In the genomic region with DNA sequence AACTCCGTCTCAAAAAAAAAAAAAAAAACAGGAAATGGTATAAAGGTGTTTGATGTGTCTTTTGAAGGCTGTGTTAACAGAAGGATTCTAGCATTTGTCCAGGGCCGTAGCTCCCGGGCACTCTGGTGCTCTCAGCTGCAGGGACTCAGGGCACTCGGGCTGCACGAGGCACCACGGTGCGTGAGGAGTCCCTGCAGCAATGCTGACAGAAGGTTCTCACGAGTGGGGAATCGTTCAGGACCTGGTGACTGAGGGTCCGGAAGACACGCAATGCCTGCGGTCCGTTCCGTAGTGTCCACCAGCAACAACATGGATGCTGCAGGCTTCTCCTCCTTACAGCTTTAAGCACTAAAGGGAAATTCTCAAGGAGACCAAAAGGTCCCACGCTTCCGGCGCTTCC, we compare ENCODE assay signal across 36 cellular contexts. TPM values are rescaled to one million over a fixed set of nuclear protein-coding genes. Genes with fewer than 3 reads are reported as not detected.
DNase-seq lines count a peak whose midpoint lies in the region; ATAC-seq and TF ChIP-seq lines count a peak whose summit lies in the region.
"Had no signal": no experiment of that assay in that cellular context is flagged by ENCODE, and none has a peak within 500 bp of the region (broad histone marks: within the 10 kb centered on the region; RNA-seq: fewer than 3 reads in every experiment).

No MANE protein-coding gene starts in this region.

- H3K79me1 ChIP-seq in mesenchymal stem cell (replicated peaks; ENCODE audit: low read length, poor library complexity, severe bottlenecking), result peaks cover 12% of the 10 kb centered on the region

- H4K8ac ChIP-seq in mesenchymal stem cell (ENCODE audit: low read length), result no peak overlapping the region

- H3K4me1 Mint-ChIP-seq in natural killer cell treated with Interleukin-12 subunit alpha and Interleukin-12 subunit beta and Interleukin-15 and Interleukin-18, amount 100 ng/mL, for 72 hours (ENCODE audit: low read depth in 2 of 2), result no peaks in the 10 kb centered on the region
- no peaks in the 10 kb centered on the region for H3K4me1 Mint-ChIP-seq in natural killer cell
- H3K4me1 Mint-ChIP-seq: activated CD4-positive, alpha-beta T cell treated with anti-CD3 and anti-CD28 coated beads, Interleukin-2, amount 10 ng/mL, durations not matched to agents 24 days and 14 days; central memory CD8-positive, alpha-beta T cell; endodermal cell; WTC11 had no signal

- H3K36me3 Mint-ChIP-seq in natural killer cell treated with Interleukin-12 subunit alpha and Interleukin-12 subunit beta and Interleukin-15 and Interleukin-18, amount 100 ng/mL, for 72 hours, result peaks cover 5% of the 10 kb centered on the region
- no peaks in the 10 kb centered on the region for H3K36me3 Mint-ChIP-seq in natural killer cell

- no peak overlapping the region for H2AFZ ChIP-seq in mesenchymal stem cell (ENCODE audit: low read depth, low read length)

- no peak overlapping the region for H3K4ac ChIP-seq in mesenchymal stem cell (ENCODE audit: low read depth in 1 of 2, low read length in 2 of 2)

- H3K9me3 ChIP-seq in RWPE2 (ENCODE audit: severe bottlenecking) (no peaks in the 10 kb centered on the region), mesenchymal stem cell (ENCODE audit: control insufficient read depth, low read length) (no peaks in the 10 kb centered on the region)
- H3K9me3 ChIP-seq: mucosa of descending colon, pancreas, upper lobe of right lung had no signal

- peaks cover 92% of the 10 kb centered on the region for H3K36me3 ChIP-seq in RWPE2 (ENCODE audit: low read depth)
- peaks cover 53 to 77% of the 10 kb centered on the region in 2 experiments for H3K36me3 ChIP-seq in mesenchymal stem cell (ENCODE audit: control insufficient read depth in 1 of 2, insufficient read depth in 2 of 2, low read depth in 1 of 2, low read length in 2 of 2)

- peak overlapping the region; percentile 94 for H2AK5ac ChIP-seq in mesenchymal stem cell (ENCODE audit: low read length, severe bottlenecking)

- H4K91ac ChIP-seq in mesenchymal stem cell (ENCODE audit: low read length), result no peak overlapping the region

- TF ChIP-seq CTCF in natural killer cell (IDR thresholded peaks at IDR 0.05) (no peak), RWPE2 (IDR thresholded peaks at IDR 0.05; ENCODE audit: poor library complexity, severe bottlenecking) (no peak)

- no peak overlapping the region for H3K27ac Mint-ChIP-seq in natural killer cell treated with Interleukin-12 subunit alpha and Interleukin-12 subunit beta and Interleukin-15 and Interleukin-18, amount 100 ng/mL, for 72 hours
- H3K27ac Mint-ChIP-seq in natural killer cell, result no peak overlapping the region
- H3K27ac Mint-ChIP-seq: activated CD4-positive, alpha-beta T cell treated with anti-CD3 and anti-CD28 coated beads, Interleukin-2, amount 10 ng/mL, durations not matched to agents 24 days and 14 days; activated naive CD8-positive, alpha-beta T cell treated with anti-CD3 and anti-CD28 coated beads, Interleukin-2, amount 50 U/mL, for 24 hours; endodermal cell; nephron progenitor cell; stimulated activated naive B cell treated with anti-CD40 and anti-IgM and Interleukin-4, amounts not matched to agents 10 μg/mL and 1 μg/mL and 100 μg/mL, for 72 hours; WTC11 had no signal

- peak overlapping the region; percentile 33 for H2BK15ac ChIP-seq in mesenchymal stem cell (ENCODE audit: low read depth, poor library complexity, severe bottlenecking)

- no peak overlapping the region for H2BK5ac ChIP-seq in mesenchymal stem cell (ENCODE audit: low read depth, low read length, poor library complexity, severe bottlenecking)

- no peaks in the 10 kb centered on the region for H3K27me3 Mint-ChIP-seq in natural killer cell treated with Interleukin-12 subunit alpha and Interleukin-12 subunit beta and Interleukin-15 and Interleukin-18, amount 100 ng/mL, for 72 hours
- H3K27me3 Mint-ChIP-seq in natural killer cell (ENCODE audit: low read depth in 2 of 2), result no peaks in the 10 kb centered on the region
- H3K27me3 Mint-ChIP-seq: activated CD4-positive, alpha-beta T cell treated with anti-CD3 and anti-CD28 coated beads, Interleukin-2, amount 10 ng/mL, durations not matched to agents 24 days and 14 days; activated naive CD8-positive, alpha-beta T cell treated with anti-CD3 and anti-CD28 coated beads, Interleukin-2, amount 50 U/mL, for 24 hours; CD4-positive, alpha-beta memory T cell; central memory CD8-positive, alpha-beta T cell; stimulated activated naive B cell treated with anti-CD40 and anti-IgM and Interleukin-4, amounts not matched to agents 10 μg/mL and 1 μg/mL and 100 μg/mL, for 72 hours had no signal

- 98% methylated on average over 17 of the region's 17 CpGs for WGBS in mesenchymal stem cell

- H3K9me3 Mint-ChIP-seq in natural killer cell treated with Interleukin-12 subunit alpha and Interleukin-12 subunit beta and Interleukin-15 and Interleukin-18, amount 100 ng/mL, for 72 hours, result no peaks in the 10 kb centered on the region
- no peaks in the 10 kb centered on the region for H3K9me3 Mint-ChIP-seq in natural killer cell
- H3K9me3 Mint-ChIP-seq: activated CD4-positive, alpha-beta T cell treated with anti-CD3 and anti-CD28 coated beads, Interleukin-2, amount 10 ng/mL, durations not matched to agents 24 days and 14 days; activated naive CD8-positive, alpha-beta T cell treated with anti-CD3 and anti-CD28 coated beads, Interleukin-2, amount 50 U/mL, for 24 hours; CD4-positive, alpha-beta memory T cell; central memory CD8-positive, alpha-beta T cell; endodermal cell; nephron progenitor cell; stimulated activated naive B cell treated with anti-CD40 and anti-IgM and Interleukin-4, amounts not matched to agents 10 μg/mL and 1 μg/mL and 100 μg/mL, for 72 hours; WTC11 had no signal

- H3K4me3 Mint-ChIP-seq in natural killer cell treated with Interleukin-12 subunit alpha and Interleukin-12 subunit beta and Interleukin-15 and Interleukin-18, amount 100 ng/mL, for 72 hours, result no peak overlapping the region
- H3K4me3 Mint-ChIP-seq in natural killer cell, result no peak overlapping the region
- H3K4me3 Mint-ChIP-seq: activated CD4-positive, alpha-beta T cell treated with anti-CD3 and anti-CD28 coated beads, Interleukin-2, amount 10 ng/mL, durations not matched to agents 24 days and 14 days; activated naive CD8-positive, alpha-beta T cell treated with anti-CD3 and anti-CD28 coated beads, Interleukin-2, amount 50 U/mL, for 24 hours; CD4-positive, alpha-beta memory T cell; central memory CD8-positive, alpha-beta T cell; endodermal cell; nephron progenitor cell; stimulated activated naive B cell treated with anti-CD40 and anti-IgM and Interleukin-4, amounts not matched to agents 10 μg/mL and 1 μg/mL and 100 μg/mL, for 72 hours; WTC11 had no signal

- H3K23ac ChIP-seq in mesenchymal stem cell (ENCODE audit: low read length in 2 of 2), result no peak overlapping the region

- intact Hi-C loops in natural killer cell (cut with micrococcal nuclease), result no loop called here
- intact Hi-C loops in left colon (cut with DNase I, micrococcal nuclease), result no loop called here

- H3K4me1 ChIP-seq in RWPE2 (ENCODE audit: insufficient read depth, poor library complexity, severe bottlenecking), result peaks cover 36% of the 10 kb centered on the region
- peaks cover 36% of the 10 kb centered on the region for H3K4me1 ChIP-seq in mesenchymal stem cell (ENCODE audit: control insufficient read depth, insufficient read depth, low read depth, low read length)

- H3K14ac ChIP-seq in mesenchymal stem cell (ENCODE audit: low read length in 2 of 2), result no peak overlapping the region

- H3K9ac ChIP-seq in mesenchymal stem cell (ENCODE audit: low read length), result peak overlapping the region; percentile 57
- H3K9ac ChIP-seq: KMS-11 had no signal

- H3K4me3 ChIP-seq in RWPE2 (ENCODE audit: severe bottlenecking) (no peak overlapping the region), mesenchymal stem cell (ENCODE audit: insufficient read depth in 1 of 2, low read depth in 1 of 2, low read length in 2 of 2) (no peak overlapping the region)
- H3K4me3 ChIP-seq: mucosa of descending colon, pancreas, skin epidermis, upper lobe of right lung had no signal

- DNase-seq in natural killer cell treated with Interleukin-12 subunit alpha and Interleukin-12 subunit beta and Interleukin-15 and Interleukin-18, amount 100 ng/mL, for 72 hours (ENCODE audit: low spot score), result peak; percentile 47
- DNase-seq in natural killer cell (no peak), RWPE2 (ENCODE audit: low spot score) (no peak), mesenchymal stem cell (no peak), NCI-H2081 treated with DMSO at 0.1 percent for 48 hours (lab: John Stamatoyannopoulos, UW) (no peak), left colon (no peak), OCI-M1 (lab: John Stamatoyannopoulos, UW) (no peak)
- DNase-seq in activated effector memory CD4-positive, alpha-beta T cell treated with Interleukin-2 at 50 U/mL for 16 hours, result no peak
- DNase-seq: activated CD4-positive, alpha-beta T cell treated with anti-CD3 and anti-CD28 coated beads, Interleukin-2, amount 10 ng/mL, durations not matched to agents 24 days and 14 days; activated gamma-delta T cell; activated naive CD8-positive, alpha-beta T cell treated with anti-CD3 and anti-CD28 coated beads, Interleukin-2, amount 50 U/mL, for 24 hours; activated T-cell treated with anti-CD3 and anti-CD28 coated beads, Interleukin-2, amount 50 U/mL, for 1 hour; CD4-positive, alpha-beta memory T cell; dermis blood vessel endothelial cell; endodermal cell; foreskin keratinocyte; GOT3; kidney glomerular epithelial cell; MM.1S; NCI-H146; NCI-H2107; NCI-H345; NCI-H69; nephron progenitor cell; retina; stimulated activated naive B cell treated with anti-CD40 and anti-IgM and Interleukin-4, amounts not matched to agents 10 μg/mL and 1 μg/mL and 100 μg/mL, for 72 hours; substantia nigra; upper lobe of right lung had no signal

- H3K27ac ChIP-seq in RWPE2 (ENCODE audit: poor library complexity, severe bottlenecking), result peak overlapping the region; percentile 99
- peak overlapping the region; percentile 97 for H3K27ac ChIP-seq in mesenchymal stem cell (ENCODE audit: low read length, poor library complexity, severe bottlenecking)
- H3K27ac ChIP-seq: foreskin keratinocyte, pancreas had no signal

- no peak overlapping the region for H3K4me2 ChIP-seq in mesenchymal stem cell (ENCODE audit: low read length, poor library complexity, severe bottlenecking)

- no peaks in the 10 kb centered on the region for H3K27me3 ChIP-seq in RWPE2 (ENCODE audit: insufficient read depth, poor library complexity, severe bottlenecking)
- H3K27me3 ChIP-seq in mesenchymal stem cell (ENCODE audit: control insufficient read depth in 1 of 2, insufficient read depth in 1 of 2, low read length in 2 of 2), result no peaks in the 10 kb centered on the region
- H3K27me3 ChIP-seq: foreskin keratinocyte, pancreas, upper lobe of right lung had no signal

- no peak for ATAC-seq in natural killer cell treated with Interleukin-12 subunit alpha and Interleukin-12 subunit beta and Interleukin-15 and Interleukin-18, amount 100 ng/mL, for 72 hours
- ATAC-seq in natural killer cell, result no peak
- no peak for ATAC-seq in RWPE2 (ENCODE audit: low read depth)
- no peak for ATAC-seq in left colon
- ATAC-seq: activated naive CD8-positive, alpha-beta T cell treated with anti-CD3 and anti-CD28 coated beads, Interleukin-2, amount 50 U/mL, for 24 hours; esophagus mucosa; foreskin keratinocyte; mucosa of descending colon; pancreas; stimulated activated naive B cell treated with anti-CD40 and anti-IgM and Interleukin-4, amounts not matched to agents 10 μg/mL and 1 μg/mL and 100 μg/mL, for 72 hours; upper lobe of right lung; WTC11 had no signal

- peak overlapping the region in 1 of 2 experiments; percentile 81 for H2BK12ac ChIP-seq in mesenchymal stem cell (ENCODE audit: low read length in 2 of 2)

- H3K18ac ChIP-seq in mesenchymal stem cell (ENCODE audit: low read depth in 1 of 2, low read length in 2 of 2), result peak overlapping the region in 1 of 2 experiments; percentile 13

- H2BK120ac ChIP-seq in mesenchymal stem cell (ENCODE audit: low read depth, low read length), result no peak overlapping the region

RNA-seq across cellular contexts. Expression of gene FAAP100, which starts 12.6 kb away (rescaled TPM):
- total RNA-seq in natural killer cell treated with Interleukin-12 subunit alpha and Interleukin-12 subunit beta and Interleukin-15 and Interleukin-18, amount 100 ng/mL, for 72 hours, result 10 to 100 TPM; 35.5 to 76.6 TPM
- total RNA-seq in natural killer cell (10 to 100 TPM; 31.8 to 34.5 (median 33.1) TPM), left colon (10 to 100 TPM; 25.4 to 28.8 TPM)
- 10.1 TPM for polyA plus RNA-seq in mesenchymal stem cell (2013, experiment 1 of 2)
- 10.3 TPM for polyA plus RNA-seq in mesenchymal stem cell (2013, experiment 2 of 2)

RNA-seq across cellular contexts. Expression of gene FSCN2, which starts 36.6 kb away (rescaled TPM):
- under 1 TPM; 0.21 to 0.64 TPM for total RNA-seq in natural killer cell treated with Interleukin-12 subunit alpha and Interleukin-12 subunit beta and Interleukin-15 and Interleukin-18, amount 100 ng/mL, for 72 hours
- total RNA-seq in natural killer cell (1 to 10 TPM in 2 of 3 donors, under 1 TPM in 1; 0.26 to 2.6 (median 1.0) TPM), left colon (1 to 10 TPM; 2.3 to 4.9 TPM)
- polyA plus RNA-seq in mesenchymal stem cell (2013, experiment 1 of 2), result 0.23 TPM
- polyA plus RNA-seq in mesenchymal stem cell (2013, experiment 2 of 2), result 0.15 TPM
- total RNA-seq: foreskin keratinocyte, RPMI7951 had no signal
- polyA plus RNA-seq: foreskin keratinocyte had no signal

RNA-seq across cellular contexts. Expression of gene ACTG1, which starts 52.2 kb away (rescaled TPM):
- 1,000 to 10,000 TPM; 4,962 to 5,145 TPM for total RNA-seq in natural killer cell treated with Interleukin-12 subunit alpha and Interleukin-12 subunit beta and Interleukin-15 and Interleukin-18, amount 100 ng/mL, for 72 hours
- total RNA-seq in natural killer cell, result 1,000 to 10,000 TPM; 1,401 to 1,901 (median 1,735) TPM
- polyA plus RNA-seq in mesenchymal stem cell (2013, experiment 1 of 2), result 7,126 TPM
- polyA plus RNA-seq in mesenchymal stem cell (2013, experiment 2 of 2), result 6,723 TPM
- 1,000 to 10,000 TPM; 3,767 to 4,413 TPM for total RNA-seq in left colon
